8 cellular contexts compared by ENCODE assay signal in the genomic region with DNA sequence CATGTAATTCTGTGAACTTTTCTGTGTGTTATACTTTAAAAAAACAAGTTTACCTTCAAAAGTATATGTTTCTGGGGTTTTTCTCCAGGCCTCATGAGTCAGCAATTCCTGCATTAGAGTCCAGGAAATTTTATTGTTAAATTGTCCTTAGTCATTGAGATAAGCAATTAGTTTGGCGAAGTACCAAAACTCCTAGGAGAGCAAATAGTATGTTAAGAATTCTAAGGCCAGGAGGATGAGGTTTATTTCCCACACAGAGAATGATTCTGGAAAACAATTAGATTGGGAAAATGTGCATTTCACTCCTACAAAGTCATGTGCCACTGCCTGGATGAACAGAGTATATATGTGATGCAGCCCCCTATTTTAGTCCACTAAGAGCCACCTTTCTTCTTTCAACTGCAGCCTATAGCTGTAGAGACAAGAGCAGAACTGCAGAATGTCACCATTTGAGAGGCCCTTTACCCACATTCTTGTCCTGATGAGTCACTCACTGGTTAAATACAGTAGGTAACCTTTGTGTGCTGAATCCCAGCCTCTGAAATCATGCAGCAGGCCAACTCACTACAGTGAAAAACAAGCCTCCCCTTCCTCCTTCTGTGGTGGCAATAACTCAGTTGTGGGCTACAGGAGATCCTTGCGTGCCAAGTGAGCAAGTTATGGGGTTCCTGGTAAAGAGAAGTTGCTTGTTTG.
DNase-seq lines count a peak whose midpoint lies in the region; ATAC-seq and TF ChIP-seq lines count a peak whose summit lies in the region.

No MANE protein-coding gene starts in this region.

- H3K4me3 ChIP-seq in heart right ventricle (no peak overlapping the region), stomach (no peak overlapping the region), lower leg skin (ENCODE audit: low read depth, poor library complexity, severe bottlenecking) (no peak overlapping the region)

- intact Hi-C loops in heart right ventricle (cut with DNase I) (loop anchor here in 3 of 10 donors (5.0 kb wide), 2 partner anchors 444 to 454 kb away; partner anchors contain the start of gene THBS1 (in 2 of the 3)), stomach (cut with DNase I; ENCODE audit: low total_unique reads) (no loop called here), posterior cingulate gyrus (cut with DNase I) (no loop called here), lower leg skin (cut with DNase I; ENCODE audit: low total_unique reads) (no loop called here)

- TF ChIP-seq EP300 in stomach (IDR thresholded peaks at IDR 0.05) = no peak

- H3K4me1 ChIP-seq in heart right ventricle (peaks cover 3 to 47% (median 23%) of the 10 kb centered on the region in 9 donors), stomach (peaks cover 13 to 37% (median 20%) of the 10 kb centered on the region in 4 donors)

- DNase-seq in NOMO-1 (lab: John Stamatoyannopoulos, UW; ENCODE audit: unreplicated experiment in 2 of 2) (peak; percentile 43 to 65), NOMO-1 treated with dmso at 0.1 percent for 144 hours (lab: John Stamatoyannopoulos, UW; ENCODE audit: unreplicated experiment) (no peak), SW480 (ENCODE audit: low spot score) (peak; percentile 83), heart right ventricle (no peak), stomach (no peak), posterior cingulate gyrus (no peak), lower leg skin (ENCODE audit: low spot score in 2 of 2) (no peak)

- H3K27me3 ChIP-seq in heart right ventricle (no peaks in the 10 kb centered on the region), stomach (no peaks in the 10 kb centered on the region)

- no peaks in the 10 kb centered on the region for H3K36me3 ChIP-seq in heart right ventricle
- no peaks in the 10 kb centered on the region for H3K36me3 ChIP-seq in stomach

- TF ChIP-seq POLR2A in stomach (IDR thresholded peaks at IDR 0.05) (no peak), lower leg skin (IDR thresholded peaks at IDR 0.05) (no peak)

- H3K27ac ChIP-seq in heart right ventricle = peak overlapping the region in 7 of 10 donors; percentile 2 to 71 (median 31)
- peak overlapping the region in 4 of 5 donors; percentile 31 to 76 (median 60) for H3K27ac ChIP-seq in stomach

- WGBS in heart right ventricle, 2 donors = 53 to 54% methylated on average over 2 of the region's 2 CpGs
- 34 to 44% (median 38%) methylated on average over 2 of the region's 2 CpGs for WGBS in stomach, 5 donors
- 63 to 66% methylated on average over 2 of the region's 2 CpGs for WGBS in lower leg skin, 2 donors

- H3K9me3 ChIP-seq in heart right ventricle = no peaks in the 10 kb centered on the region
- H3K9me3 ChIP-seq in stomach = no peaks in the 10 kb centered on the region

- TF ChIP-seq CTCF in heart right ventricle (IDR thresholded peaks at IDR 0.05) (no peak), stomach (IDR thresholded peaks at IDR 0.05) (no peak), lower leg skin (IDR thresholded peaks at IDR 0.05) (no peak)

- ATAC-seq in heart right ventricle (peak in 4 of 8 donors; percentile 23 to 60 (median 44)), GM19395 (IDR thresholded peaks at IDR 0.05; ENCODE audit: unreplicated experiment) (no peak)

Comparison
In these comparisons a context has a peak if more than half of its experiments do, and no peak if none do; other contexts are left out.
1. DNase-seq: peak in NOMO-1 (2 of 2) and SW480 (single experiment); none in NOMO-1 treated with dmso at 0.1 percent for 144 hours (single experiment), heart right ventricle (0 of 2), stomach (single experiment), posterior cingulate gyrus (0 of 10) and lower leg skin (0 of 2).